ENCODE assay signal across 11 cellular contexts in genomic region chr1:168613689-168614655, GRCh38. TPM values are rescaled to one million over a fixed set of nuclear protein-coding genes. Genes with fewer than 3 reads are reported as not detected.
DNase-seq lines count a peak whose midpoint lies in the region; ATAC-seq and TF ChIP-seq lines count a peak whose summit lies in the region.
"Had no signal": no experiment of that assay in that cellular context is flagged by ENCODE, and none has a peak within 500 bp of the region (broad histone marks: within the 10 kb centered on the region; RNA-seq: fewer than 3 reads in every experiment).

No MANE protein-coding gene starts in this region.

- TF ChIP-seq CTCF in glutamatergic neuron (IDR thresholded peaks at IDR 0.05; ENCODE audit: partially characterized antibody, unreplicated experiment) (no peak), osteocyte (IDR thresholded peaks at IDR 0.05) (no peak)

- H3K9me3 Mint-ChIP-seq in glutamatergic neuron (ENCODE audit: unreplicated experiment) (no peaks in the 10 kb centered on the region), osteocyte (ENCODE audit: unreplicated experiment) (no peaks in the 10 kb centered on the region)
- H3K9me3 Mint-ChIP-seq in activated T-cell treated with anti-CD3 and anti-CD28 coated beads, Interleukin-2, amount 50 U/mL, for 72 hours, result no peaks in the 10 kb centered on the region
- H3K9me3 Mint-ChIP-seq: activated CD8-positive, alpha-beta T cell treated with anti-CD3 and anti-CD28 coated beads for 36 hours had no signal

- peak overlapping the region; percentile 93 for H3K27ac Mint-ChIP-seq in glutamatergic neuron (ENCODE audit: unreplicated experiment)
- H3K27ac Mint-ChIP-seq in osteocyte (ENCODE audit: unreplicated experiment), result peak overlapping the region; percentile 35
- H3K27ac Mint-ChIP-seq in activated T-cell treated with anti-CD3 and anti-CD28 coated beads, Interleukin-2, amount 50 U/mL, for 72 hours, result no peak overlapping the region
- H3K27ac Mint-ChIP-seq: activated CD8-positive, alpha-beta T cell treated with anti-CD3 and anti-CD28 coated beads for 36 hours had no signal

- H3K36me3 Mint-ChIP-seq in glutamatergic neuron (ENCODE audit: unreplicated experiment) (no peaks in the 10 kb centered on the region), osteocyte (ENCODE audit: unreplicated experiment) (no peaks in the 10 kb centered on the region)
- H3K36me3 Mint-ChIP-seq in activated T-cell treated with anti-CD3 and anti-CD28 coated beads, Interleukin-2, amount 50 U/mL, for 72 hours (ENCODE audit: insufficient read depth in 2 of 2), result no peaks in the 10 kb centered on the region

- ATAC-seq in activated T-cell treated with anti-CD3 and anti-CD28 coated beads, Interleukin-2, amount 50 U/mL, for 72 hours (replicated peaks in 1 of 2), result no peak
- ATAC-seq: activated CD8-positive, alpha-beta T cell treated with anti-CD3 and anti-CD28 coated beads for 36 hours had no signal

- peaks cover 43% of the 10 kb centered on the region for H3K4me1 Mint-ChIP-seq in glutamatergic neuron (ENCODE audit: low read depth, unreplicated experiment)
- H3K4me1 Mint-ChIP-seq in osteocyte (ENCODE audit: unreplicated experiment), result peaks cover 20% of the 10 kb centered on the region
- no peaks in the 10 kb centered on the region for H3K4me1 Mint-ChIP-seq in activated T-cell treated with anti-CD3 and anti-CD28 coated beads, Interleukin-2, amount 50 U/mL, for 72 hours (ENCODE audit: low read depth)

- H3K4me3 Mint-ChIP-seq in glutamatergic neuron (ENCODE audit: unreplicated experiment) (peak overlapping the region; percentile 88), osteocyte (ENCODE audit: unreplicated experiment) (no peak overlapping the region)
- no peak overlapping the region for H3K4me3 Mint-ChIP-seq in activated T-cell treated with anti-CD3 and anti-CD28 coated beads, Interleukin-2, amount 50 U/mL, for 72 hours
- H3K4me3 Mint-ChIP-seq: activated CD8-positive, alpha-beta T cell treated with anti-CD3 and anti-CD28 coated beads for 36 hours had no signal

- peak; percentile 84 for DNase-seq in DMS 273 (lab: John Stamatoyannopoulos, UW; ENCODE audit: unreplicated experiment)
- DNase-seq in RPMI7951 (ENCODE audit: low read depth), result peak; percentile 63
- DNase-seq in glutamatergic neuron, result peak; percentile 65
- no peak for DNase-seq in osteocyte (ENCODE audit: extremely low spot score, unreplicated experiment)
- DNase-seq in middle frontal gyrus (ENCODE audit: extremely low spot score, low spot score), result no peak
- no peak for DNase-seq in GF-D8 (lab: John Stamatoyannopoulos, UW)
- DNase-seq in AML-193 (lab: John Stamatoyannopoulos, UW), result no peak
- no peak for DNase-seq in activated T-cell treated with anti-CD3 and anti-CD28 coated beads, Interleukin-2, amount 50 U/mL, for 72 hours
- DNase-seq: activated CD8-positive, alpha-beta T cell treated with anti-CD3 and anti-CD28 coated beads for 36 hours; NCI-H2029 had no signal

- H3K27me3 Mint-ChIP-seq in glutamatergic neuron (ENCODE audit: unreplicated experiment) (peaks cover 2% of the 10 kb centered on the region), osteocyte (ENCODE audit: unreplicated experiment) (no peaks in the 10 kb centered on the region)
- peaks cover 20% of the 10 kb centered on the region for H3K27me3 Mint-ChIP-seq in activated T-cell treated with anti-CD3 and anti-CD28 coated beads, Interleukin-2, amount 50 U/mL, for 72 hours (ENCODE audit: low read depth)
- H3K27me3 Mint-ChIP-seq: activated CD8-positive, alpha-beta T cell treated with anti-CD3 and anti-CD28 coated beads for 36 hours had no signal

RNA-seq across cellular contexts. Expression of gene XCL1, which starts 37.6 kb away (rescaled TPM):
- total RNA-seq in RPMI7951 (2014; rRNA removed; shearing (Covaris generic)), result not detected in 2 replicates
- total RNA-seq in glutamatergic neuron (ENCODE audit: unreplicated experiment) (not detected), osteocyte (0.34 and 0.38 TPM in 2 replicates)
- total RNA-seq in activated T-cell treated with anti-CD3 and anti-CD28 coated beads, Interleukin-2, amount 50 U/mL, for 72 hours, result 10 to 100 TPM; 11.7 to 27.8 TPM
- total RNA-seq: SJSA1 had no signal

Comparison
In these comparisons a context has a peak if more than half of its experiments do, and no peak if none do; other contexts are left out.
1. DNase-seq: peak in DMS 273 (single experiment), RPMI7951 (single experiment) and glutamatergic neuron (single experiment); none in osteocyte (single experiment), middle frontal gyrus (single experiment), GF-D8 (single experiment), AML-193 (0 of 2) and activated T-cell treated with anti-CD3 and anti-CD28 coated beads, Interleukin-2, amount 50 U/mL, for 72 hours (0 of 2).